Comparison of ENCODE assay signal across 11 cellular contexts in genomic region chr2:235908826-235909225, GRCh38.
A peak's percentile ranks its signal among the peaks of the same experiment; 100 is the strongest.
DNase-seq lines count a peak whose midpoint lies in the region; ATAC-seq and TF ChIP-seq lines count a peak whose summit lies in the region.
"Had no signal": no experiment of that assay in that cellular context is flagged by ENCODE, and none has a peak within 500 bp of the region (broad histone marks: within the 10 kb centered on the region; RNA-seq: fewer than 3 reads in every experiment).

No MANE protein-coding gene starts in this region.

- intact Hi-C loops in Right ventricle myocardium superior (cut with DNase I) = no loop called here

- TF ChIP-seq CTCF in neural crest cell (conservative IDR thresholded peaks at IDR 0.05) = no peak

- no peak overlapping the region for H3K4me3 Mint-ChIP-seq in neural crest cell

- no peaks in the 10 kb centered on the region for H3K27me3 Mint-ChIP-seq in neural crest cell (ENCODE audit: low read depth)

- ATAC-seq in GM21786 (IDR thresholded peaks at IDR 0.05; ENCODE audit: unreplicated experiment) = peak; percentile 93
- ATAC-seq in HG03521 (IDR thresholded peaks at IDR 0.05; ENCODE audit: unreplicated experiment) = peak; percentile 96
- no peak for ATAC-seq in Right ventricle myocardium superior (ENCODE audit: poor library complexity)
- ATAC-seq: right lobe of liver had no signal

- peak overlapping the region; percentile 38 for H3K27ac Mint-ChIP-seq in neural crest cell (ENCODE audit: unreplicated experiment)

- H3K4me1 Mint-ChIP-seq in neural crest cell = peaks cover 3% of the 10 kb centered on the region

- H3K36me3 Mint-ChIP-seq in neural crest cell (ENCODE audit: low read depth) = peaks cover 12% of the 10 kb centered on the region

- DNase-seq in GM19238 (ENCODE audit: insufficient read length, low spot score) = peak; percentile 10
- DNase-seq in neural crest cell (ENCODE audit: low read depth, low spot score) = no peak
- no peak for DNase-seq in HuH-7.5 (ENCODE audit: low spot score)
- no peak for DNase-seq in Right ventricle myocardium superior
- DNase-seq in midbrain (lab: John Stamatoyannopoulos, UW) = no peak
- DNase-seq: GM23248, NCI-H2171 treated with DMSO at 0.1 percent for 48 hours, right lobe of liver, SW 1271 had no signal

- H3K9me3 Mint-ChIP-seq in neural crest cell = no peaks in the 10 kb centered on the region
